In genomic region chr17:75227729-75228128, GRCh38 we compare ENCODE assay signal across 27 cellular contexts.
"Had no signal": no experiment of that assay in that cellular context is flagged by ENCODE, and none has a peak within 500 bp of the region (broad histone marks: within the 10 kb centered on the region; RNA-seq: fewer than 3 reads in every experiment).

No MANE protein-coding gene starts in this region.

- ATAC-seq: activated CD4-positive, alpha-beta T cell treated with anti-CD3 and anti-CD28 coated beads for 36 hours; activated CD8-positive, alpha-beta T cell treated with anti-CD3 and anti-CD28 coated beads, Interleukin-2, amount 10 ng/mL, durations not matched to agents 7 days and 5 days; activated T-cell treated with anti-CD3 and anti-CD28 coated beads, Interleukin-2, amount 50 U/mL, for 72 hours; effector memory CD8-positive, alpha-beta T cell; esophagus mucosa; foreskin keratinocyte; stimulated activated naive CD8-positive, alpha-beta T cell treated with anti-CD3 and anti-CD28 coated beads, Interleukin-15, amount 100 ng/mL, for 72 hours had no signal

- H3K4me3 Mint-ChIP-seq: activated CD4-positive, alpha-beta T cell treated with anti-CD3 and anti-CD28 coated beads for 36 hours; activated CD8-positive, alpha-beta T cell treated with anti-CD3 and anti-CD28 coated beads, Interleukin-2, amount 10 ng/mL, durations not matched to agents 7 days and 5 days; activated naive CD8-positive, alpha-beta T cell; activated T-cell treated with anti-CD3 and anti-CD28 coated beads, Interleukin-2, amount 50 U/mL, for 72 hours; brain; effector memory CD8-positive, alpha-beta T cell; immature natural killer cell; stimulated activated naive CD8-positive, alpha-beta T cell treated with anti-CD3 and anti-CD28 coated beads, Interleukin-15, amount 100 ng/mL, for 72 hours; T-helper 2 cell treated with Interferon-gamma antibody and Interleukin-4, amounts not matched to agents 5 μg/mL and 100 μg/mL, for 36 hours had no signal

- H3K4me3 ChIP-seq: adrenal gland, ascending aorta, coronary artery, heart left ventricle, lung, right lobe of liver, upper lobe of left lung, vagina had no signal

- DNase-seq: activated CD4-positive, alpha-beta T cell treated with anti-CD3 and anti-CD28 coated beads for 36 hours; activated CD4-positive, CD25-positive, alpha-beta regulatory T cell; activated CD8-positive, alpha-beta T cell treated with anti-CD3 and anti-CD28 coated beads, Interleukin-2, amount 10 ng/mL, durations not matched to agents 7 days and 5 days; activated naive CD4-positive, alpha-beta T cell treated with Interleukin-2 at 50 U/mL for 16 hours; activated T-cell treated with anti-CD3 and anti-CD28 coated beads for 4 hours; activated T-cell treated with anti-CD3 and anti-CD28 coated beads, Interleukin-2, amount 50 U/mL, for 72 hours; effector memory CD8-positive, alpha-beta T cell; foreskin keratinocyte; heart left ventricle; immature natural killer cell; kidney; left colon; occipital lobe; right lobe of liver; stimulated activated CD4-positive, alpha-beta T cell treated with anti-CD3 and anti-CD28 coated beads, Interleukin-4, amount 100 ng/mL, for 1 hour; stimulated activated naive CD8-positive, alpha-beta T cell treated with anti-CD3 and anti-CD28 coated beads, Interleukin-15, amount 100 ng/mL, for 72 hours; T-helper 1 cell had no signal

- H3K4me1 ChIP-seq: adrenal gland, ascending aorta, foreskin keratinocyte, right lobe of liver, vagina had no signal

- H3K27me3 ChIP-seq: adrenal gland, ascending aorta, foreskin keratinocyte, heart left ventricle, right lobe of liver, upper lobe of left lung, vagina had no signal

- H3K4me1 Mint-ChIP-seq: activated CD4-positive, alpha-beta T cell treated with anti-CD3 and anti-CD28 coated beads for 36 hours; brain; immature natural killer cell; stimulated activated naive CD8-positive, alpha-beta T cell treated with anti-CD3 and anti-CD28 coated beads, Interleukin-15, amount 100 ng/mL, for 72 hours had no signal

- H3K9me3 Mint-ChIP-seq: activated T-cell treated with anti-CD3 and anti-CD28 coated beads, Interleukin-2, amount 50 U/mL, for 72 hours; brain; effector memory CD8-positive, alpha-beta T cell; immature natural killer cell; stimulated activated naive CD8-positive, alpha-beta T cell treated with anti-CD3 and anti-CD28 coated beads, Interleukin-15, amount 100 ng/mL, for 72 hours; T-helper 2 cell treated with Interferon-gamma antibody and Interleukin-4, amounts not matched to agents 5 μg/mL and 100 μg/mL, for 36 hours had no signal

- H3K27ac ChIP-seq: ascending aorta, foreskin keratinocyte, right lobe of liver, vagina had no signal

- H3K27ac Mint-ChIP-seq: activated CD4-positive, alpha-beta T cell treated with anti-CD3 and anti-CD28 coated beads for 36 hours; activated CD8-positive, alpha-beta T cell treated with anti-CD3 and anti-CD28 coated beads, Interleukin-2, amount 10 ng/mL, durations not matched to agents 7 days and 5 days; activated T-cell treated with anti-CD3 and anti-CD28 coated beads, Interleukin-2, amount 50 U/mL, for 72 hours; stimulated activated naive CD8-positive, alpha-beta T cell treated with anti-CD3 and anti-CD28 coated beads, Interleukin-15, amount 100 ng/mL, for 72 hours; T-helper 2 cell treated with Interferon-gamma antibody and Interleukin-4, amounts not matched to agents 5 μg/mL and 100 μg/mL, for 36 hours had no signal

- H3K27me3 Mint-ChIP-seq: activated CD4-positive, alpha-beta T cell treated with anti-CD3 and anti-CD28 coated beads for 36 hours; activated naive CD8-positive, alpha-beta T cell; brain; effector memory CD8-positive, alpha-beta T cell; stimulated activated naive CD8-positive, alpha-beta T cell treated with anti-CD3 and anti-CD28 coated beads, Interleukin-15, amount 100 ng/mL, for 72 hours had no signal

- H3K9me3 ChIP-seq: adrenal gland, ascending aorta, heart left ventricle, right lobe of liver, upper lobe of left lung, vagina had no signal
